Comparison of ENCODE assay signal across 16 cellular contexts in genomic region chr3:48405343-48405881, GRCh38. TPM values are rescaled to one million over a fixed set of nuclear protein-coding genes. Genes with fewer than 3 reads are reported as not detected.
DNase-seq lines count a peak whose midpoint lies in the region; ATAC-seq, FAIRE-seq and TF ChIP-seq lines count a peak whose summit lies in the region.
"Had no signal": no experiment of that assay in that cellular context is flagged by ENCODE, and none has a peak within 500 bp of the region (broad histone marks: within the 10 kb centered on the region; RNA-seq: fewer than 3 reads in every experiment).

No MANE protein-coding gene starts in this region.

- TF ChIP-seq CTCF in esophagus muscularis mucosa (IDR thresholded peaks at IDR 0.05) (no peak), ovary (IDR thresholded peaks at IDR 0.05) (no peak), GM23338 (conservative IDR thresholded peaks at IDR 0.05; ENCODE audit: low read depth in 2 of 2) (no peak)

- H3K27me3 ChIP-seq in esophagus muscularis mucosa (no peaks in the 10 kb centered on the region), ovary (no peaks in the 10 kb centered on the region), GM23338 (ENCODE audit: insufficient read depth) (no peaks in the 10 kb centered on the region)

- TF ChIP-seq POLR2A in esophagus muscularis mucosa (IDR thresholded peaks at IDR 0.05; ENCODE audit: low read depth): no peak
- TF ChIP-seq POLR2A in ovary (IDR thresholded peaks at IDR 0.05): no peak

- H3K9me3 ChIP-seq in esophagus muscularis mucosa: no peaks in the 10 kb centered on the region
- H3K9me3 ChIP-seq in ovary: no peaks in the 10 kb centered on the region

- H3K9me2 ChIP-seq in GM23338 (ENCODE audit: insufficient read depth): no peaks in the 10 kb centered on the region

- no peaks in the 10 kb centered on the region; the same call in 1 of the 2 replicates for H4K20me1 ChIP-seq in GM23338 (replicated peaks; ENCODE audit: insufficient read depth)

- no peaks in the 10 kb centered on the region for H3K79me2 ChIP-seq in GM23338 (replicated peaks; ENCODE audit: insufficient read depth)

- ATAC-seq in left cardiac atrium (no peak), Right ventricle myocardium inferior (no peak), GM23338 (no peak)
- ATAC-seq: T-cell had no signal

- H3K36me3 ChIP-seq in esophagus muscularis mucosa (peaks cover 43 to 71% (median 68%) of the 10 kb centered on the region in 4 donors), ovary (no peaks in the 10 kb centered on the region), GM23338 (ENCODE audit: insufficient read depth) (peaks cover 13% of the 10 kb centered on the region)

- H3K27ac ChIP-seq in esophagus muscularis mucosa (replicated peaks in 1 of 4): peak overlapping the region; percentile 84 to 96 (median 95)
- no peak overlapping the region for H3K27ac ChIP-seq in ovary
- no peak overlapping the region for H3K27ac ChIP-seq in GM23338 (ENCODE audit: low read depth)

- intact Hi-C loops in left cardiac atrium (cut with DNase I): no loop called here
- intact Hi-C loops in Right ventricle myocardium inferior (cut with DNase I): no loop called here
- intact Hi-C loops in esophagus muscularis mucosa (cut with DNase I): no loop called here
- intact Hi-C loops in ovary (cut with DNase I): no loop called here

- no peak overlapping the region for H3K4me3 Mint-ChIP-seq in GM23338
- H3K4me3 Mint-ChIP-seq: neural crest cell, T-cell had no signal

- H3K4me1 ChIP-seq in esophagus muscularis mucosa (peaks cover 14 to 62% (median 35%) of the 10 kb centered on the region in 4 donors), ovary (ENCODE audit: insufficient read depth) (peaks cover 2% of the 10 kb centered on the region), GM23338 (ENCODE audit: insufficient read depth) (no peaks in the 10 kb centered on the region)

- no peaks in the 10 kb centered on the region for H3K9me3 Mint-ChIP-seq in GM23338
- H3K9me3 Mint-ChIP-seq: neural crest cell, T-cell had no signal

- no peaks in the 10 kb centered on the region for H3K4me1 Mint-ChIP-seq in GM23338
- H3K4me1 Mint-ChIP-seq: neural crest cell, T-cell had no signal

- WGBS in esophagus muscularis mucosa: 85% methylated on average over 9 of the region's 13 CpGs
- WGBS in ovary, 3 donors: 80 to 88% (median 81%) methylated on average over 13 of the region's 13 CpGs

- no peak overlapping the region for H3K4me2 ChIP-seq in GM23338

- DNase-seq in left cardiac atrium (peak; percentile 17), Right ventricle myocardium inferior (ENCODE audit: missing footprints) (no peak), esophagus muscularis mucosa (ENCODE audit: extremely low spot score) (no peak), ovary (peak; percentile 11 to 34 (median 20)), NCI-H1930 (lab: John Stamatoyannopoulos, UW) (no peak), NOMO-1 (lab: John Stamatoyannopoulos, UW; ENCODE audit: unreplicated experiment in 2 of 2) (no peak), urothelium cell line (ENCODE audit: low spot score) (no peak), GM23338 (ENCODE audit: low spot score) (no peak)
- DNase-seq: activated gamma-delta T cell treated with Interleukin-2 at 50 U/mL for 16 hours, AML-193, DMS79 treated with DMSO at 0.1 percent for 48 hours, NCI-H1092 treated with DMSO at 0.1 percent for 48 hours, NCI-H510A had no signal

- FAIRE-seq in urothelium cell line (lab: Jason Lieb, UNC): no peak

- H3F3A ChIP-seq in GM23338 (replicated peaks; ENCODE audit: low read depth): no peaks in the 10 kb centered on the region; the same call in 1 of the 2 replicates

- no peak overlapping the region for H2AFZ ChIP-seq in GM23338

- TF ChIP-seq EP300 in esophagus muscularis mucosa (IDR thresholded peaks at IDR 0.05) (no peak), ovary (IDR thresholded peaks at IDR 0.05) (no peak)

- H3K4me3 ChIP-seq in esophagus muscularis mucosa (no peak overlapping the region), ovary (no peak overlapping the region), GM23338 (no peak overlapping the region)

- H3K27me3 Mint-ChIP-seq in GM23338 (ENCODE audit: insufficient read depth, low read depth, poor library complexity): peaks cover 8% of the 10 kb centered on the region

- peaks cover 90% of the 10 kb centered on the region for H3K36me3 Mint-ChIP-seq in GM23338 (ENCODE audit: low read depth)
- H3K36me3 Mint-ChIP-seq: T-cell had no signal

- no peak overlapping the region for H3K27ac Mint-ChIP-seq in GM23338
- H3K27ac Mint-ChIP-seq: T-cell had no signal

TF ChIP-seq in GM23338, 12 proteins besides CTCF, POLR2A, EP300 and RAD21:
- TF ChIP-seq, protein P1, sequence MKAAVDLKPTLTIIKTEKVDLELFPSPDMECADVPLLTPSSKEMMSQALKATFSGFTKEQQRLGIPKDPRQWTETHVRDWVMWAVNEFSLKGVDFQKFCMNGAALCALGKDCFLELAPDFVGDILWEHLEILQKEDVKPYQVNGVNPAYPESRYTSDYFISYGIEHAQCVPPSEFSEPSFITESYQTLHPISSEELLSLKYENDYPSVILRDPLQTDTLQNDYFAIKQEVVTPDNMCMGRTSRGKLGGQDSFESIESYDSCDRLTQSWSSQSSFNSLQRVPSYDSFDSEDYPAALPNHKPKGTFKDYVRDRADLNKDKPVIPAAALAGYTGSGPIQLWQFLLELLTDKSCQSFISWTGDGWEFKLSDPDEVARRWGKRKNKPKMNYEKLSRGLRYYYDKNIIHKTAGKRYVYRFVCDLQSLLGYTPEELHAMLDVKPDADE (IDR thresholded peaks at IDR 0.05): no peak
TF ChIP-seq in GM23338: peak in this region for 0.

RNA-seq across cellular contexts. Expression of gene PLXNB1, which starts 24.5 kb away (rescaled TPM):
- total RNA-seq in left cardiac atrium (10 to 100 TPM; 43.3 to 55.0 TPM), Right ventricle myocardium inferior (45.4 TPM), esophagus muscularis mucosa (100 to 1,000 TPM; 120 to 200 (median 152) TPM), ovary (100 to 1,000 TPM in 2 of 7 donors, 10 to 100 TPM in 5; 70.8 to 166 (median 83.7) TPM)
- polyA plus RNA-seq in ovary (10 to 100 TPM; 11.2 to 90.2 TPM), GM23338 (2016; fragmentation: Nextera tagmentation; extraction: Ambion mirVana) (49.0 and 49.3 TPM in 2 replicates)
- total RNA-seq in GM23338 (2014; rRNA removed; shearing (Covaris generic)): 144 and 164 TPM in 2 replicates

RNA-seq across cellular contexts. Expression of gene FBXW12, which starts 33.4 kb away (rescaled TPM):
- total RNA-seq in left cardiac atrium (not detected), Right ventricle myocardium inferior (not detected), esophagus muscularis mucosa (under 1 TPM in 1 of 4 donors, not detected in 3; 0.65 TPM), ovary (under 1 TPM in 4 of 7 donors, not detected in 3; 0.22 to 0.46 (median 0.28) TPM)
- polyA plus RNA-seq in ovary (under 1 TPM in 1 of 2 donors, not detected in 1; 0.33 TPM), GM23338 (2016; fragmentation: Nextera tagmentation; extraction: Ambion mirVana) (0.21 and 0.73 TPM in 2 replicates)
- not detected in 2 replicates for total RNA-seq in GM23338 (2014; rRNA removed; shearing (Covaris generic))
- total RNA-seq: T-cell had no signal
- polyA plus RNA-seq: urinary bladder had no signal

RNA-seq across cellular contexts. Expression of gene CCDC51, which starts 34.5 kb away (rescaled TPM):
- total RNA-seq in left cardiac atrium (10 to 100 TPM in 1 of 2 donors, 1 to 10 TPM in 1; 7.0 to 10.9 TPM), Right ventricle myocardium inferior (13.3 TPM), esophagus muscularis mucosa (10 to 100 TPM; 15.6 to 26.6 (median 23.0) TPM), ovary (1 to 10 TPM; 6.3 to 8.5 (median 7.5) TPM)
- polyA plus RNA-seq in ovary (1 to 10 TPM; 9.1 to 9.9 TPM), GM23338 (2016; fragmentation: Nextera tagmentation; extraction: Ambion mirVana) (20.8 and 22.2 TPM in 2 replicates)
- total RNA-seq in GM23338 (2014; rRNA removed; shearing (Covaris generic)): 24.1 and 28.9 TPM in 2 replicates

RNA-seq across cellular contexts. Expression of gene TMA7, which starts 34.6 kb away (rescaled TPM):
- total RNA-seq in left cardiac atrium: 100 to 1,000 TPM; 190 to 238 TPM
- 251 TPM for total RNA-seq in Right ventricle myocardium inferior
- total RNA-seq in esophagus muscularis mucosa: 100 to 1,000 TPM; 167 to 270 (median 205) TPM
- 100 to 1,000 TPM; 138 to 318 (median 199) TPM for total RNA-seq in ovary
- 100 to 1,000 TPM; 350 to 380 TPM for polyA plus RNA-seq in ovary
- 362 and 419 TPM in 2 replicates for total RNA-seq in GM23338 (2014; rRNA removed; shearing (Covaris generic))
- 2,089 and 2,333 TPM in 2 replicates for polyA plus RNA-seq in GM23338 (2016; fragmentation: Nextera tagmentation; extraction: Ambion mirVana)

RNA-seq across cellular contexts. Expression of gene ATRIP, which starts 41.1 kb away (rescaled TPM):
- total RNA-seq in left cardiac atrium (1 to 10 TPM; 3.9 to 5.7 TPM), Right ventricle myocardium inferior (3.2 TPM), esophagus muscularis mucosa (1 to 10 TPM; 4.2 to 8.5 (median 5.3) TPM), ovary (1 to 10 TPM; 3.9 to 7.9 (median 6.4) TPM)
- polyA plus RNA-seq in ovary (10 to 100 TPM in 1 of 2 donors, 1 to 10 TPM in 1; 6.4 to 11.4 TPM), GM23338 (2016; fragmentation: Nextera tagmentation; extraction: Ambion mirVana) (5.8 and 6.1 TPM in 2 replicates)
- total RNA-seq in GM23338 (2014; rRNA removed; shearing (Covaris generic)): 17.3 and 17.6 TPM in 2 replicates

Comparison
In these comparisons a context has a peak if more than half of its experiments do, and no peak if none do; other contexts are left out.
1. DNase-seq: peak in left cardiac atrium (single experiment) and ovary (5 of 5); none in Right ventricle myocardium inferior (single experiment), esophagus muscularis mucosa (single experiment), NCI-H1930 (0 of 2), NOMO-1 (0 of 2), urothelium cell line (single experiment) and GM23338 (single experiment).
2. H3K27ac ChIP-seq: peak in esophagus muscularis mucosa (4 of 4); none in ovary (0 of 2) and GM23338 (single experiment).